1 cellular context compared by ENCODE assay signal in the genomic region with DNA sequence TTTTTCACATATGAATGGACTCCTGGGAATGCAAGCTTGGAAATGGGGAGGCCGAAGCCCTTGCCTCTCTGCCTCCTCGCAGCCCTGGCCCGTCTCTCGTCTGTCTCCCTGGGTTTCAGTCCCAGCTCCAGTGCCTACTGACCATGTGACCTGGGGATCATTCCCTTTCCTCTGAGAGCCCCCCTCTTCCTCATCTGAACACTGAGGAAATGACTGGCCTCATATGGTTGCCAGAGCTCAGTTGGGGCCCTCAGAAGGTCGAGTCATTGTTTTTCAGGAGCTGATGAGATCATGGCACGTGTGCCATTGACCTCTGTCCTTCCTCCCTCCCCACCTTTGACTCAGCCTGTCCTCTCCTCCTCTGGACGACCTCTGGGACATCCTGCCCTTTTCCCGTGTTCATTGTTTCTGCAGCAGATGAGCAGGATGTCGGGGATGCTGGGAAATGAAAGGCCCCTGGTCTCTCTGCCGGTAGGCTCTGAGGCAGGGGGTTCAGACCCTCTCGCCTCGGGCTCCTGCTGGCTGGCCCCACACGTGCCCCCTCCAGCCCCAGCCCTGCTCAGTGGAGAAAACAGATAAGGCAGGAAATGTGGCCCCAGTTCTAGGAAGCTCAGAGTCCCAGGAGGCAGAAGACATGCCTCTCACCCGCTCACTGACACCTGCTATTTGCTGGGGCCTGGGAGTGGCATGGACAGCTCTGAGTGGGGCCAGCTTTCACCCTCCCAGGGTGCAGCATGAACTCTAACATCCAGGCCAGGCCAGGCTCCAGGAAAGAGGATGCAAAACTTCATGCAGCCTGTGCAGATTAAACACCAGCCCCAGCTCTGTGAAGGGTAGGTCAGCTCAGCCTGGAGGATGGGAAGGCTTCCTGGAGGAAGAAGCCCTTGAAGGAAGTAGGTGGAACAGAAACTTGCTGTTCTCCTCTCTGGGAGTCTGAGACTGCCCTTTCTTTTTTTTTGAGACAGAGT.
TF ChIP-seq lines count a peak whose summit lies in the region.

No MANE protein-coding gene starts in this region.

TF ChIP-seq in K562, 482 proteins besides CTCF, POLR2A, EP300 and RAD21 (continued from another document and continues in another):
- TF ChIP-seq, protein P1, sequence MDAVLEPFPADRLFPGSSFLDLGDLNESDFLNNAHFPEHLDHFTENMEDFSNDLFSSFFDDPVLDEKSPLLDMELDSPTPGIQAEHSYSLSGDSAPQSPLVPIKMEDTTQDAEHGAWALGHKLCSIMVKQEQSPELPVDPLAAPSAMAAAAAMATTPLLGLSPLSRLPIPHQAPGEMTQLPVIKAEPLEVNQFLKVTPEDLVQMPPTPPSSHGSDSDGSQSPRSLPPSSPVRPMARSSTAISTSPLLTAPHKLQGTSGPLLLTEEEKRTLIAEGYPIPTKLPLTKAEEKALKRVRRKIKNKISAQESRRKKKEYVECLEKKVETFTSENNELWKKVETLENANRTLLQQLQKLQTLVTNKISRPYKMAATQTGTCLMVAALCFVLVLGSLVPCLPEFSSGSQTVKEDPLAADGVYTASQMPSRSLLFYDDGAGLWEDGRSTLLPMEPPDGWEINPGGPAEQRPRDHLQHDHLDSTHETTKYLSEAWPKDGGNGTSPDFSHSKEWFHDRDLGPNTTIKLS (IDR thresholded peaks at IDR 0.05; ENCODE audit: borderline replicate concordance, low read depth): peak; percentile 69; the same call in 1 of the 2 replicates
- TF ChIP-seq STAT5B (CRISPR knock-in tag; IDR thresholded peaks at IDR 0.05): no peak
- peak; percentile 70; the same call in 1 of the 2 replicates for TF ChIP-seq ZNF263 (CRISPR knock-in tag; IDR thresholded peaks at IDR 0.05; ENCODE audit: borderline replicate concordance)
- TF ChIP-seq, protein P2, sequence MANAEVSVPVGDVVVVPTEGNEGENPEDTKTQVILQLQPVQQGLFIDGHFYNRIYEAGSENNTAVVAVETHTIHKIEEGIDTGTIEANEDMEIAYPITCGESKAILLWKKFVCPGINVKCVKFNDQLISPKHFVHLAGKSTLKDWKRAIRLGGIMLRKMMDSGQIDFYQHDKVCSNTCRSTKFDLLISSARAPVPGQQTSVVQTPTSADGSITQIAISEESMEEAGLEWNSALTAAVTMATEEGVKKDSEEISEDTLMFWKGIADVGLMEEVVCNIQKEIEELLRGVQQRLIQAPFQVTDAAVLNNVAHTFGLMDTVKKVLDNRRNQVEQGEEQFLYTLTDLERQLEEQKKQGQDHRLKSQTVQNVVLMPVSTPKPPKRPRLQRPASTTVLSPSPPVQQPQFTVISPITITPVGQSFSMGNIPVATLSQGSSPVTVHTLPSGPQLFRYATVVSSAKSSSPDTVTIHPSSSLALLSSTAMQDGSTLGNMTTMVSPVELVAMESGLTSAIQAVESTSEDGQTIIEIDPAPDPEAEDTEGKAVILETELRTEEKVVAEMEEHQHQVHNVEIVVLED (CRISPR knock-in tag; IDR thresholded peaks at IDR 0.05): no peak; the same call in 1 of the 2 replicates
- TF ChIP-seq, protein P3, sequence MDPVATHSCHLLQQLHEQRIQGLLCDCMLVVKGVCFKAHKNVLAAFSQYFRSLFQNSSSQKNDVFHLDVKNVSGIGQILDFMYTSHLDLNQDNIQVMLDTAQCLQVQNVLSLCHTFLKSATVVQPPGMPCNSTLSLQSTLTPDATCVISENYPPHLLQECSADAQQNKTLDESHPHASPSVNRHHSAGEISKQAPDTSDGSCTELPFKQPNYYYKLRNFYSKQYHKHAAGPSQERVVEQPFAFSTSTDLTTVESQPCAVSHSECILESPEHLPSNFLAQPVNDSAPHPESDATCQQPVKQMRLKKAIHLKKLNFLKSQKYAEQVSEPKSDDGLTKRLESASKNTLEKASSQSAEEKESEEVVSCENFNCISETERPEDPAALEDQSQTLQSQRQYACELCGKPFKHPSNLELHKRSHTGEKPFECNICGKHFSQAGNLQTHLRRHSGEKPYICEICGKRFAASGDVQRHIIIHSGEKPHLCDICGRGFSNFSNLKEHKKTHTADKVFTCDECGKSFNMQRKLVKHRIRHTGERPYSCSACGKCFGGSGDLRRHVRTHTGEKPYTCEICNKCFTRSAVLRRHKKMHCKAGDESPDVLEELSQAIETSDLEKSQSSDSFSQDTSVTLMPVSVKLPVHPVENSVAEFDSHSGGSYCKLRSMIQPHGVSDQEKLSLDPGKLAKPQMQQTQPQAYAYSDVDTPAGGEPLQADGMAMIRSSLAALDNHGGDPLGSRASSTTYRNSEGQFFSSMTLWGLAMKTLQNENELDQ (CRISPR knock-in tag; IDR thresholded peaks at IDR 0.05; ENCODE audit: borderline replicate concordance): no peak
- TF ChIP-seq, protein P4, sequence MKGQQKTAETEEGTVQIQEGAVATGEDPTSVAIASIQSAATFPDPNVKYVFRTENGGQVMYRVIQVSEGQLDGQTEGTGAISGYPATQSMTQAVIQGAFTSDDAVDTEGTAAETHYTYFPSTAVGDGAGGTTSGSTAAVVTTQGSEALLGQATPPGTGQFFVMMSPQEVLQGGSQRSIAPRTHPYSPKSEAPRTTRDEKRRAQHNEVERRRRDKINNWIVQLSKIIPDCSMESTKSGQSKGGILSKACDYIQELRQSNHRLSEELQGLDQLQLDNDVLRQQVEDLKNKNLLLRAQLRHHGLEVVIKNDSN (CRISPR knock-in tag; IDR thresholded peaks at IDR 0.05): peak; percentile 85
- no peak for TF ChIP-seq ZNF282 (CRISPR knock-in tag; IDR thresholded peaks at IDR 0.05)
- TF ChIP-seq ZNF24 (IDR thresholded peaks at IDR 0.05): peak; percentile 28; the same call in 1 of the 2 replicates
- TF ChIP-seq ZFP30 (CRISPR knock-in tag; IDR thresholded peaks at IDR 0.05; ENCODE audit: borderline replicate concordance): no peak
- no peak for TF ChIP-seq TARDBP (IDR thresholded peaks at IDR 0.05)
- peak; percentile 94 for TF ChIP-seq ETV1 (tag; conservative IDR thresholded peaks at IDR 0.05; ENCODE audit: low read depth)
- TF ChIP-seq MAZ (CRISPR knock-in tag; conservative IDR thresholded peaks at IDR 0.05 in 1 of 2, IDR thresholded peaks at IDR 0.05 in 1 of 2): peak; percentile 84 to 85; a peak in 3 of 4 replicates
- 0 out of 2 replicates have a peak, but pooled peaks have one; percentile 49 for TF ChIP-seq CCAR2 (IDR thresholded peaks at IDR 0.05; ENCODE audit: low read depth, low read length)
- TF ChIP-seq GTF2A2 (tag; IDR thresholded peaks at IDR 0.05): no peak
- no peak for TF ChIP-seq ZNF408 (CRISPR knock-in tag; IDR thresholded peaks at IDR 0.05; ENCODE audit: low read depth)
- TF ChIP-seq, protein P5, sequence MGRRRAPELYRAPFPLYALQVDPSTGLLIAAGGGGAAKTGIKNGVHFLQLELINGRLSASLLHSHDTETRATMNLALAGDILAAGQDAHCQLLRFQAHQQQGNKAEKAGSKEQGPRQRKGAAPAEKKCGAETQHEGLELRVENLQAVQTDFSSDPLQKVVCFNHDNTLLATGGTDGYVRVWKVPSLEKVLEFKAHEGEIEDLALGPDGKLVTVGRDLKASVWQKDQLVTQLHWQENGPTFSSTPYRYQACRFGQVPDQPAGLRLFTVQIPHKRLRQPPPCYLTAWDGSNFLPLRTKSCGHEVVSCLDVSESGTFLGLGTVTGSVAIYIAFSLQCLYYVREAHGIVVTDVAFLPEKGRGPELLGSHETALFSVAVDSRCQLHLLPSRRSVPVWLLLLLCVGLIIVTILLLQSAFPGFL (CRISPR knock-in tag; IDR thresholded peaks at IDR 0.05): no peak
- peak; percentile 98 for TF ChIP-seq ZNF589 (CRISPR knock-in tag; IDR thresholded peaks at IDR 0.05; ENCODE audit: low read depth)
- TF ChIP-seq HDAC2 (IDR thresholded peaks at IDR 0.05): peak; percentile 91
- TF ChIP-seq TGIF2 (CRISPR knock-in tag; IDR thresholded peaks at IDR 0.05): no peak
- TF ChIP-seq, protein P6, sequence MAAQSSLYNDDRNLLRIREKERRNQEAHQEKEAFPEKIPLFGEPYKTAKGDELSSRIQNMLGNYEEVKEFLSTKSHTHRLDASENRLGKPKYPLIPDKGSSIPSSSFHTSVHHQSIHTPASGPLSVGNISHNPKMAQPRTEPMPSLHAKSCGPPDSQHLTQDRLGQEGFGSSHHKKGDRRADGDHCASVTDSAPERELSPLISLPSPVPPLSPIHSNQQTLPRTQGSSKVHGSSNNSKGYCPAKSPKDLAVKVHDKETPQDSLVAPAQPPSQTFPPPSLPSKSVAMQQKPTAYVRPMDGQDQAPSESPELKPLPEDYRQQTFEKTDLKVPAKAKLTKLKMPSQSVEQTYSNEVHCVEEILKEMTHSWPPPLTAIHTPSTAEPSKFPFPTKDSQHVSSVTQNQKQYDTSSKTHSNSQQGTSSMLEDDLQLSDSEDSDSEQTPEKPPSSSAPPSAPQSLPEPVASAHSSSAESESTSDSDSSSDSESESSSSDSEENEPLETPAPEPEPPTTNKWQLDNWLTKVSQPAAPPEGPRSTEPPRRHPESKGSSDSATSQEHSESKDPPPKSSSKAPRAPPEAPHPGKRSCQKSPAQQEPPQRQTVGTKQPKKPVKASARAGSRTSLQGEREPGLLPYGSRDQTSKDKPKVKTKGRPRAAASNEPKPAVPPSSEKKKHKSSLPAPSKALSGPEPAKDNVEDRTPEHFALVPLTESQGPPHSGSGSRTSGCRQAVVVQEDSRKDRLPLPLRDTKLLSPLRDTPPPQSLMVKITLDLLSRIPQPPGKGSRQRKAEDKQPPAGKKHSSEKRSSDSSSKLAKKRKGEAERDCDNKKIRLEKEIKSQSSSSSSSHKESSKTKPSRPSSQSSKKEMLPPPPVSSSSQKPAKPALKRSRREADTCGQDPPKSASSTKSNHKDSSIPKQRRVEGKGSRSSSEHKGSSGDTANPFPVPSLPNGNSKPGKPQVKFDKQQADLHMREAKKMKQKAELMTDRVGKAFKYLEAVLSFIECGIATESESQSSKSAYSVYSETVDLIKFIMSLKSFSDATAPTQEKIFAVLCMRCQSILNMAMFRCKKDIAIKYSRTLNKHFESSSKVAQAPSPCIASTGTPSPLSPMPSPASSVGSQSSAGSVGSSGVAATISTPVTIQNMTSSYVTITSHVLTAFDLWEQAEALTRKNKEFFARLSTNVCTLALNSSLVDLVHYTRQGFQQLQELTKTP (IDR thresholded peaks at IDR 0.05; ENCODE audit: low read depth in 1 of 2, partially characterized antibody in 2 of 2): peak; percentile 54 to 84
- no peak for TF ChIP-seq ZNF224 (CRISPR knock-in tag; IDR thresholded peaks at IDR 0.05)
- TF ChIP-seq, protein P7, sequence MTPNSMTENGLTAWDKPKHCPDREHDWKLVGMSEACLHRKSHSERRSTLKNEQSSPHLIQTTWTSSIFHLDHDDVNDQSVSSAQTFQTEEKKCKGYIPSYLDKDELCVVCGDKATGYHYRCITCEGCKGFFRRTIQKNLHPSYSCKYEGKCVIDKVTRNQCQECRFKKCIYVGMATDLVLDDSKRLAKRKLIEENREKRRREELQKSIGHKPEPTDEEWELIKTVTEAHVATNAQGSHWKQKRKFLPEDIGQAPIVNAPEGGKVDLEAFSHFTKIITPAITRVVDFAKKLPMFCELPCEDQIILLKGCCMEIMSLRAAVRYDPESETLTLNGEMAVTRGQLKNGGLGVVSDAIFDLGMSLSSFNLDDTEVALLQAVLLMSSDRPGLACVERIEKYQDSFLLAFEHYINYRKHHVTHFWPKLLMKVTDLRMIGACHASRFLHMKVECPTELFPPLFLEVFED (CRISPR knock-in tag; conservative IDR thresholded peaks at IDR 0.05): no peak
- TF ChIP-seq, protein P8, sequence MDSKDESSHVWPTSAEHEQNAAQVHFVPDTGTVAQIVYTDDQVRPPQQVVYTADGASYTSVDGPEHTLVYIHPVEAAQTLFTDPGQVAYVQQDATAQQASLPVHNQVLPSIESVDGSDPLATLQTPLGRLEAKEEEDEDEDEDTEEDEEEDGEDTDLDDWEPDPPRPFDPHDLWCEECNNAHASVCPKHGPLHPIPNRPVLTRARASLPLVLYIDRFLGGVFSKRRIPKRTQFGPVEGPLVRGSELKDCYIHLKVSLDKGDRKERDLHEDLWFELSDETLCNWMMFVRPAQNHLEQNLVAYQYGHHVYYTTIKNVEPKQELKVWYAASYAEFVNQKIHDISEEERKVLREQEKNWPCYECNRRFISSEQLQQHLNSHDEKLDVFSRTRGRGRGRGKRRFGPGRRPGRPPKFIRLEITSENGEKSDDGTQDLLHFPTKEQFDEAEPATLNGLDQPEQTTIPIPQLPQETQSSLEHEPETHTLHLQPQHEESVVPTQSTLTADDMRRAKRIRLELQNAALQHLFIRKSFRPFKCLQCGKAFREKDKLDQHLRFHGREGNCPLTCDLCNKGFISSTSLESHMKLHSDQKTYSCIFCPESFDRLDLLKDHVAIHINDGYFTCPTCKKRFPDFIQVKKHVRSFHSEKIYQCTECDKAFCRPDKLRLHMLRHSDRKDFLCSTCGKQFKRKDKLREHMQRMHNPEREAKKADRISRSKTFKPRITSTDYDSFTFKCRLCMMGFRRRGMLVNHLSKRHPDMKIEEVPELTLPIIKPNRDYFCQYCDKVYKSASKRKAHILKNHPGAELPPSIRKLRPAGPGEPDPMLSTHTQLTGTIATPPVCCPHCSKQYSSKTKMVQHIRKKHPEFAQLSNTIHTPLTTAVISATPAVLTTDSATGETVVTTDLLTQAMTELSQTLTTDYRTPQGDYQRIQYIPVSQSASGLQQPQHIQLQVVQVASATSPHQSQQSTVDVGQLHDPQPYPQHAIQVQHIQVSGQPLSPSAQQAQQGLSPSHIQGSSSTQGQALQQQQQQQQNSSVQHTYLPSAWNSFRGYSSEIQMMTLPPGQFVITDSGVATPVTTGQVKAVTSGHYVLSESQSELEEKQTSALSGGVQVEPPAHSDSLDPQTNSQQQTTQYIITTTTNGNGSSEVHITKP (IDR thresholded peaks at IDR 0.05; ENCODE audit: partially characterized antibody): peak; percentile 17
- TF ChIP-seq ERF (CRISPR knock-in tag; IDR thresholded peaks at IDR 0.05): no peak
- no peak for TF ChIP-seq EZH2 (IDR thresholded peaks at IDR 0.05; ENCODE audit: borderline replicate concordance, low read depth, low read length)
- TF ChIP-seq SMARCA5 (IDR thresholded peaks at IDR 0.05): peak; percentile 81; the same call in 1 of the 2 replicates
- TF ChIP-seq, protein P9, sequence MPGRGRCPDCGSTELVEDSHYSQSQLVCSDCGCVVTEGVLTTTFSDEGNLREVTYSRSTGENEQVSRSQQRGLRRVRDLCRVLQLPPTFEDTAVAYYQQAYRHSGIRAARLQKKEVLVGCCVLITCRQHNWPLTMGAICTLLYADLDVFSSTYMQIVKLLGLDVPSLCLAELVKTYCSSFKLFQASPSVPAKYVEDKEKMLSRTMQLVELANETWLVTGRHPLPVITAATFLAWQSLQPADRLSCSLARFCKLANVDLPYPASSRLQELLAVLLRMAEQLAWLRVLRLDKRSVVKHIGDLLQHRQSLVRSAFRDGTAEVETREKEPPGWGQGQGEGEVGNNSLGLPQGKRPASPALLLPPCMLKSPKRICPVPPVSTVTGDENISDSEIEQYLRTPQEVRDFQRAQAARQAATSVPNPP (IDR thresholded peaks at IDR 0.05; ENCODE audit: borderline replicate concordance, insufficient read depth, insufficient read length): no peak
- no peak for TF ChIP-seq PURB (CRISPR knock-in tag; IDR thresholded peaks at IDR 0.05; ENCODE audit: low read depth)
- TF ChIP-seq, protein P10, sequence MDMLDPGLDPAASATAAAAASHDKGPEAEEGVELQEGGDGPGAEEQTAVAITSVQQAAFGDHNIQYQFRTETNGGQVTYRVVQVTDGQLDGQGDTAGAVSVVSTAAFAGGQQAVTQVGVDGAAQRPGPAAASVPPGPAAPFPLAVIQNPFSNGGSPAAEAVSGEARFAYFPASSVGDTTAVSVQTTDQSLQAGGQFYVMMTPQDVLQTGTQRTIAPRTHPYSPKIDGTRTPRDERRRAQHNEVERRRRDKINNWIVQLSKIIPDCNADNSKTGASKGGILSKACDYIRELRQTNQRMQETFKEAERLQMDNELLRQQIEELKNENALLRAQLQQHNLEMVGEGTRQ (CRISPR knock-in tag; IDR thresholded peaks at IDR 0.05): peak; percentile 67
- TF ChIP-seq ZNF75A (CRISPR knock-in tag; IDR thresholded peaks at IDR 0.05): no peak
- no peak; the same call in 1 of the 2 replicates for TF ChIP-seq ZNF239 (CRISPR knock-in tag; IDR thresholded peaks at IDR 0.05)
- TF ChIP-seq ETS2 (tag; IDR thresholded peaks at IDR 0.05; ENCODE audit: borderline replicate concordance, poor library complexity, severe bottlenecking): no peak
- peak; percentile 59; the same call in 1 of the 2 replicates for TF ChIP-seq ELF1 (tag; IDR thresholded peaks at IDR 0.05)
